Comparison of ENCODE assay signal across 1 cellular context in the genomic region with DNA sequence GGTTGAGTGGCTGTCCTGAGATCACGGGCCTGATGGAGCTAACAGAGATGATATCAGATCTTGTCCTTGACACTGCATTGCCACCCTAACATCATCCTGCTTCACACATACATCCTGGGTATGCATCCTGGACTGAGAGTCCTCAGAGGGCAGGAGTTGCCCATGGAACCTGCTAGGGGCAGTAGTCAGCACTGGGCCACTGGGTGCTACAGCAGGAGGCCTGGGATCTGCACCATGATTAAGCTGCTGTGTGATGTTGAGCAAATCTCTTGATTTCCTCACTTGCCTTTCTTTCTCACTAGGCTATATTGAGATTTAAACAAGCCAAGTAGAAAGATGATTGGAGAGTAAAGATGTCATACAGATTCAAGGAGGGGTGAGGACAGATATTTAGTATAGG.
TF ChIP-seq lines count a peak whose summit lies in the region.

No MANE protein-coding gene starts in this region.

TF ChIP-seq in HEK293, 187 proteins besides CTCF, POLR2A, EP300 and RAD21 (continued from another document):
- TF ChIP-seq, protein P1, sequence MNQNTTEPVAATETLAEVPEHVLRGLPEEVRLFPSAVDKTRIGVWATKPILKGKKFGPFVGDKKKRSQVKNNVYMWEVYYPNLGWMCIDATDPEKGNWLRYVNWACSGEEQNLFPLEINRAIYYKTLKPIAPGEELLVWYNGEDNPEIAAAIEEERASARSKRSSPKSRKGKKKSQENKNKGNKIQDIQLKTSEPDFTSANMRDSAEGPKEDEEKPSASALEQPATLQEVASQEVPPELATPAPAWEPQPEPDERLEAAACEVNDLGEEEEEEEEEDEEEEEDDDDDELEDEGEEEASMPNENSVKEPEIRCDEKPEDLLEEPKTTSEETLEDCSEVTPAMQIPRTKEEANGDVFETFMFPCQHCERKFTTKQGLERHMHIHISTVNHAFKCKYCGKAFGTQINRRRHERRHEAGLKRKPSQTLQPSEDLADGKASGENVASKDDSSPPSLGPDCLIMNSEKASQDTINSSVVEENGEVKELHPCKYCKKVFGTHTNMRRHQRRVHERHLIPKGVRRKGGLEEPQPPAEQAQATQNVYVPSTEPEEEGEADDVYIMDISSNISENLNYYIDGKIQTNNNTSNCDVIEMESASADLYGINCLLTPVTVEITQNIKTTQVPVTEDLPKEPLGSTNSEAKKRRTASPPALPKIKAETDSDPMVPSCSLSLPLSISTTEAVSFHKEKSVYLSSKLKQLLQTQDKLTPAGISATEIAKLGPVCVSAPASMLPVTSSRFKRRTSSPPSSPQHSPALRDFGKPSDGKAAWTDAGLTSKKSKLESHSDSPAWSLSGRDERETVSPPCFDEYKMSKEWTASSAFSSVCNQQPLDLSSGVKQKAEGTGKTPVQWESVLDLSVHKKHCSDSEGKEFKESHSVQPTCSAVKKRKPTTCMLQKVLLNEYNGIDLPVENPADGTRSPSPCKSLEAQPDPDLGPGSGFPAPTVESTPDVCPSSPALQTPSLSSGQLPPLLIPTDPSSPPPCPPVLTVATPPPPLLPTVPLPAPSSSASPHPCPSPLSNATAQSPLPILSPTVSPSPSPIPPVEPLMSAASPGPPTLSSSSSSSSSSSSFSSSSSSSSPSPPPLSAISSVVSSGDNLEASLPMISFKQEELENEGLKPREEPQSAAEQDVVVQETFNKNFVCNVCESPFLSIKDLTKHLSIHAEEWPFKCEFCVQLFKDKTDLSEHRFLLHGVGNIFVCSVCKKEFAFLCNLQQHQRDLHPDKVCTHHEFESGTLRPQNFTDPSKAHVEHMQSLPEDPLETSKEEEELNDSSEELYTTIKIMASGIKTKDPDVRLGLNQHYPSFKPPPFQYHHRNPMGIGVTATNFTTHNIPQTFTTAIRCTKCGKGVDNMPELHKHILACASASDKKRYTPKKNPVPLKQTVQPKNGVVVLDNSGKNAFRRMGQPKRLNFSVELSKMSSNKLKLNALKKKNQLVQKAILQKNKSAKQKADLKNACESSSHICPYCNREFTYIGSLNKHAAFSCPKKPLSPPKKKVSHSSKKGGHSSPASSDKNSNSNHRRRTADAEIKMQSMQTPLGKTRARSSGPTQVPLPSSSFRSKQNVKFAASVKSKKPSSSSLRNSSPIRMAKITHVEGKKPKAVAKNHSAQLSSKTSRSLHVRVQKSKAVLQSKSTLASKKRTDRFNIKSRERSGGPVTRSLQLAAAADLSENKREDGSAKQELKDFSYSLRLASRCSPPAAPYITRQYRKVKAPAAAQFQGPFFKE (tag by site-specific recombination; IDR thresholded peaks at IDR 0.05; ENCODE audit: borderline replicate concordance) = no peak
- no peak for TF ChIP-seq ZNF214 (tag by site-specific recombination; IDR thresholded peaks at IDR 0.05; ENCODE audit: borderline replicate concordance)
- TF ChIP-seq ZBTB8A (tag by site-specific recombination; IDR thresholded peaks at IDR 0.05) = no peak
- TF ChIP-seq, protein P2, sequence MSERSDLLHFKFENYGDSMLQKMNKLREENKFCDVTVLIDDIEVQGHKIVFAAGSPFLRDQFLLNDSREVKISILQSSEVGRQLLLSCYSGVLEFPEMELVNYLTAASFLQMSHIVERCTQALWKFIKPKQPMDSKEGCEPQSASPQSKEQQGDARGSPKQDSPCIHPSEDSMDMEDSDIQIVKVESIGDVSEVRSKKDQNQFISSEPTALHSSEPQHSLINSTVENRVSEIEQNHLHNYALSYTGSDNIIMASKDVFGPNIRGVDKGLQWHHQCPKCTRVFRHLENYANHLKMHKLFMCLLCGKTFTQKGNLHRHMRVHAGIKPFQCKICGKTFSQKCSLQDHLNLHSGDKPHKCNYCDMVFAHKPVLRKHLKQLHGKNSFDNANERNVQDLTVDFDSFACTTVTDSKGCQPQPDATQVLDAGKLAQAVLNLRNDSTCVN (tag by site-specific recombination; optimal IDR thresholded peaks at IDR 0.05) = no peak
- no peak for TF ChIP-seq ZNF184 (tag by site-specific recombination; IDR thresholded peaks at IDR 0.05)
- TF ChIP-seq, protein P3, sequence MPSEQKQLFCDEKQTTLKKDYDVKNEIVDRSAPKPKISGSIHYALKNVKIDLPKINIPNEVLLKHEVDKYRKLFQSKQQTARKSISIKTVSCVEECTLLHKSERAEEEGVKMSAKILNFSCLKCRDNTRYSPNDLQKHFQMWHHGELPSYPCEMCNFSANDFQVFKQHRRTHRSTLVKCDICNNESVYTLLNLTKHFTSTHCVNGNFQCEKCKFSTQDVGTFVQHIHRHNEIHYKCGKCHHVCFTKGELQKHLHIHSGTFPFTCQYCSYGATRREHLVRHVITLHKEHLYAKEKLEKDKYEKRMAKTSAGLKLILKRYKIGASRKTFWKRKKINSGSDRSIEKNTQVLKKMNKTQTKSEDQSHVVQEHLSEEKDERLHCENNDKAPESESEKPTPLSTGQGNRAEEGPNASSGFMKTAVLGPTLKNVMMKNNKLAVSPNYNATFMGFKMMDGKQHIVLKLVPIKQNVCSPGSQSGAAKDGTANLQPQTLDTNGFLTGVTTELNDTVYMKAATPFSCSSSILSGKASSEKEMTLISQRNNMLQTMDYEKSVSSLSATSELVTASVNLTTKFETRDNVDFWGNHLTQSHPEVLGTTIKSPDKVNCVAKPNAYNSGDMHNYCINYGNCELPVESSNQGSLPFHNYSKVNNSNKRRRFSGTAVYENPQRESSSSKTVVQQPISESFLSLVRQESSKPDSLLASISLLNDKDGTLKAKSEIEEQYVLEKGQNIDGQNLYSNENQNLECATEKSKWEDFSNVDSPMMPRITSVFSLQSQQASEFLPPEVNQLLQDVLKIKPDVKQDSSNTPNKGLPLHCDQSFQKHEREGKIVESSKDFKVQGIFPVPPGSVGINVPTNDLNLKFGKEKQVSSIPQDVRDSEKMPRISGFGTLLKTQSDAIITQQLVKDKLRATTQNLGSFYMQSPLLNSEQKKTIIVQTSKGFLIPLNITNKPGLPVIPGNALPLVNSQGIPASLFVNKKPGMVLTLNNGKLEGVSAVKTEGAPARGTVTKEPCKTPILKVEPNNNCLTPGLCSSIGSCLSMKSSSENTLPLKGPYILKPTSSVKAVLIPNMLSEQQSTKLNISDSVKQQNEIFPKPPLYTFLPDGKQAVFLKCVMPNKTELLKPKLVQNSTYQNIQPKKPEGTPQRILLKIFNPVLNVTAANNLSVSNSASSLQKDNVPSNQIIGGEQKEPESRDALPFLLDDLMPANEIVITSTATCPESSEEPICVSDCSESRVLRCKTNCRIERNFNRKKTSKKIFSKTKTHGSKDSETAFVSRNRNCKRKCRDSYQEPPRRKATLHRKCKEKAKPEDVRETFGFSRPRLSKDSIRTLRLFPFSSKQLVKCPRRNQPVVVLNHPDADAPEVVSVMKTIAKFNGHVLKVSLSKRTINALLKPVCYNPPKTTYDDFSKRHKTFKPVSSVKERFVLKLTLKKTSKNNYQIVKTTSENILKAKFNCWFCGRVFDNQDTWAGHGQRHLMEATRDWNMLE (tag by site-specific recombination; conservative IDR thresholded peaks at IDR 0.05; ENCODE audit: low read depth) = no peak
